20 cellular contexts compared by ENCODE assay signal in genomic region chr2:120852200-120852815, GRCh38.
A peak's percentile ranks its signal among the peaks of the same experiment; 100 is the strongest.
DNase-seq lines count a peak whose midpoint lies in the region; ATAC-seq, FAIRE-seq and TF ChIP-seq lines count a peak whose summit lies in the region.
"Had no signal": no experiment of that assay in that cellular context is flagged by ENCODE, and none has a peak within 500 bp of the region (broad histone marks: within the 10 kb centered on the region; RNA-seq: fewer than 3 reads in every experiment).

No MANE protein-coding gene starts in this region.

- no peaks in the 10 kb centered on the region for H3K27me3 ChIP-seq in SJCRH30
- H3K27me3 ChIP-seq: BLaER1 treated with 17β-estradiol and CSF1 and Interleukin-3, amounts not matched to agents 10 nM and 100 nM had no signal

- CTCF ChIA-PET in WTC11 (lab: Charles Lee) = interaction anchor here (1.3 to 2.0 kb wide), 2 partner anchors 33 to 50 kb away, joined by 3 to 4 read pairs; no protein-coding TSS in a partner anchor

- peak; percentile 63 for FAIRE-seq in urothelium cell line (lab: Jason Lieb, UNC)
- FAIRE-seq: GM12878, GM18507 had no signal

- H3K4me1 Mint-ChIP-seq in WTC11 = peaks cover 27% of the 10 kb centered on the region
- H3K4me1 Mint-ChIP-seq in nephron = peaks cover 59% of the 10 kb centered on the region

- 0 out of 2 replicates have a peak, but pooled peaks cover 5% of the 10 kb centered on the region for H3K9me3 ChIP-seq in SJCRH30 (replicated peaks)

- POLR2A ChIA-PET in WTC11 (lab: Charles Lee) = no interaction called here

- H3K4me3 Mint-ChIP-seq in WTC11 = no peak overlapping the region
- no peak overlapping the region for H3K4me3 Mint-ChIP-seq in nephron

- peaks cover 22% of the 10 kb centered on the region for H3K4me1 ChIP-seq in SJCRH30

- DNase-seq in activated effector memory CD4-positive, alpha-beta T cell treated with anti-CD3 and anti-CD28 coated beads, Interleukin-2, amount 50 U/mL, for 16 hours = peak; percentile 54
- no peak for DNase-seq in activated effector memory CD4-positive, alpha-beta T cell treated with Interleukin-2 at 50 U/mL for 16 hours
- DNase-seq in WTC11 (ENCODE audit: low spot score) (no peak), urothelium cell line (ENCODE audit: low spot score) (no peak), DMS79 treated with DMSO at 0.1 percent for 48 hours (lab: John Stamatoyannopoulos, UW) (no peak), SJCRH30 (no peak)
- DNase-seq in stimulated activated naive CD8-positive, alpha-beta T cell treated with anti-CD3 and anti-CD28 coated beads, Interleukin-15, Interleukin-2, amounts not matched to agents 100 U/mL and 50 U/mL, for 24 hours = no peak
- DNase-seq: KG1, MM.1S, NCI-H1105, NCI-H1694 treated with DMSO at 0.1 percent for 48 hours, NCI-H345, NCI-H526 treated with DMSO at 0.1 percent for 48 hours, RPMI8226 had no signal

- H3K9me3 Mint-ChIP-seq in WTC11 (peaks cover 5% of the 10 kb centered on the region; the same call in 1 of the 2 replicates), nephron (peaks cover 16% of the 10 kb centered on the region)

- H3K36me3 Mint-ChIP-seq in WTC11 (peaks cover 15% of the 10 kb centered on the region), nephron (ENCODE audit: low read depth) (peaks cover 27% of the 10 kb centered on the region)

- ATAC-seq in WTC11 = no peak
- ATAC-seq in stimulated activated naive CD8-positive, alpha-beta T cell treated with anti-CD3 and anti-CD28 coated beads, Interleukin-15, Interleukin-2, amounts not matched to agents 100 U/mL and 50 U/mL, for 24 hours = no peak
- ATAC-seq: GM12878, HCT116 had no signal

- peaks cover 15% of the 10 kb centered on the region for H3K36me3 ChIP-seq in SJCRH30
- H3K36me3 ChIP-seq: BLaER1 treated with 17β-estradiol and CSF1 and Interleukin-3, amounts not matched to agents 10 nM and 100 nM had no signal

- no peak overlapping the region for H3K27ac ChIP-seq in SJCRH30
- H3K27ac ChIP-seq: 22Rv1; BLaER1 treated with 17β-estradiol and CSF1 and Interleukin-3, amounts not matched to agents 10 nM and 100 nM had no signal

- H3K27ac Mint-ChIP-seq in WTC11 (0 out of 2 replicates have a peak overlapping the region, but pooled peaks have one; percentile 81), nephron (peak overlapping the region in 2 of 3 experiments; percentile 11 to 42)

- H3K27me3 Mint-ChIP-seq in WTC11 (ENCODE audit: low read depth) (no peaks in the 10 kb centered on the region), nephron (ENCODE audit: low read depth) (peaks cover 16% of the 10 kb centered on the region)

- TF ChIP-seq CTCF in WTC11 (IDR thresholded peaks at IDR 0.05) (no peak), nephron (IDR thresholded peaks at IDR 0.05; ENCODE audit: unreplicated experiment in 3 of 3) (no peak)

- H3K4me3 ChIP-seq in SJCRH30 = no peak overlapping the region
- H3K4me3 ChIP-seq: BLaER1 treated with 17β-estradiol and CSF1 and Interleukin-3, amounts not matched to agents 10 nM and 100 nM; GM12878 had no signal

TF ChIP-seq in WTC11, 78 proteins besides CTCF, POLR2A, EP300 and RAD21:
- TF ChIP-seq RORB (CRISPR knock-in tag; IDR thresholded peaks at IDR 0.05) (no peak), EMX1 (CRISPR knock-in tag; IDR thresholded peaks at IDR 0.05) (no peak), TEAD1 (CRISPR knock-in tag; IDR thresholded peaks at IDR 0.05) (no peak), GTF2I (CRISPR knock-in tag; conservative IDR thresholded peaks at IDR 0.05) (no peak), ZSCAN18 (CRISPR knock-in tag; IDR thresholded peaks at IDR 0.05) (no peak), RELA (CRISPR knock-in tag; IDR thresholded peaks at IDR 0.05; ENCODE audit: borderline replicate concordance) (no peak), ARID4B (CRISPR knock-in tag; IDR thresholded peaks at IDR 0.05; ENCODE audit: borderline replicate concordance) (no peak), HMGA2 (CRISPR knock-in tag; IDR thresholded peaks at IDR 0.05) (no peak)
TF ChIP-seq in WTC11: peak in this region for 0.
